Comparison of ENCODE assay signal across 2 cellular contexts in the genomic region with DNA sequence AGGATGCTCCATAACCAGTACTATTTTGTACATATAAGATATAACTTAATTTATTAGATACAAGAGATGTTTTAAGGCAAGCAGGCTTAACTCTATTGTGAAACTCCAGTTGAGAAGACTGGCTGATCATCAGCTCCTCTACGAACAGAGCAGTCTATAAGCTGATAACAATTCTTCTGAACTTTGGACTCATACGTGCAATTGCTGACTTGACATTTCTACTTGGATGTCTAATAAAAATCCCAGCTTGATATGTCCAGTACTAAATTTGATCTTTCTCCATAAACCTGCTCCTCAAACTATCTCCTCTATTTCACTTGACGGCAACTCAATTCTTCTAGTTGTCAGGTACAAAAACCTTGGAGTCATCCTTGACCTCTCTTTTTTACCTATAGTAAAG.
TF ChIP-seq lines count a peak whose summit lies in the region.

No MANE protein-coding gene starts in this region.

TF ChIP-seq in HepG2, 621 proteins besides CTCF, POLR2A, EP300 and RAD21 (continues in another document):
- TF ChIP-seq ZBTB25 (CRISPR knock-in tag; IDR thresholded peaks at IDR 0.05) = no peak
- no peak for TF ChIP-seq ZNF337 (CRISPR knock-in tag; IDR thresholded peaks at IDR 0.05; ENCODE audit: borderline replicate concordance, low read depth)
- no peak for TF ChIP-seq TFAP4 (IDR thresholded peaks at IDR 0.05; ENCODE audit: borderline replicate concordance, low read depth)
- no peak for TF ChIP-seq YEATS2 (CRISPR knock-in tag; IDR thresholded peaks at IDR 0.05; ENCODE audit: borderline replicate concordance)
- no peak for TF ChIP-seq TMF1 (CRISPR knock-in tag; IDR thresholded peaks at IDR 0.05; ENCODE audit: low read depth)
- no peak for TF ChIP-seq PCBP2 (optimal IDR thresholded peaks at IDR 0.05; ENCODE audit: low read depth, low read length, poor library complexity, severe bottlenecking)
- TF ChIP-seq MEF2D (CRISPR knock-in tag; IDR thresholded peaks at IDR 0.05) = no peak
- TF ChIP-seq, protein P1, sequence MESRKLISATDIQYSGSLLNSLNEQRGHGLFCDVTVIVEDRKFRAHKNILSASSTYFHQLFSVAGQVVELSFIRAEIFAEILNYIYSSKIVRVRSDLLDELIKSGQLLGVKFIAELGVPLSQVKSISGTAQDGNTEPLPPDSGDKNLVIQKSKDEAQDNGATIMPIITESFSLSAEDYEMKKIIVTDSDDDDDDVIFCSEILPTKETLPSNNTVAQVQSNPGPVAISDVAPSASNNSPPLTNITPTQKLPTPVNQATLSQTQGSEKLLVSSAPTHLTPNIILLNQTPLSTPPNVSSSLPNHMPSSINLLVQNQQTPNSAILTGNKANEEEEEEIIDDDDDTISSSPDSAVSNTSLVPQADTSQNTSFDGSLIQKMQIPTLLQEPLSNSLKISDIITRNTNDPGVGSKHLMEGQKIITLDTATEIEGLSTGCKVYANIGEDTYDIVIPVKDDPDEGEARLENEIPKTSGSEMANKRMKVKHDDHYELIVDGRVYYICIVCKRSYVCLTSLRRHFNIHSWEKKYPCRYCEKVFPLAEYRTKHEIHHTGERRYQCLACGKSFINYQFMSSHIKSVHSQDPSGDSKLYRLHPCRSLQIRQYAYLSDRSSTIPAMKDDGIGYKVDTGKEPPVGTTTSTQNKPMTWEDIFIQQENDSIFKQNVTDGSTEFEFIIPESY (CRISPR knock-in tag; IDR thresholded peaks at IDR 0.05) = no peak
- no peak for TF ChIP-seq ZNF235 (CRISPR knock-in tag; IDR thresholded peaks at IDR 0.05; ENCODE audit: borderline replicate concordance)
- TF ChIP-seq, protein P2, sequence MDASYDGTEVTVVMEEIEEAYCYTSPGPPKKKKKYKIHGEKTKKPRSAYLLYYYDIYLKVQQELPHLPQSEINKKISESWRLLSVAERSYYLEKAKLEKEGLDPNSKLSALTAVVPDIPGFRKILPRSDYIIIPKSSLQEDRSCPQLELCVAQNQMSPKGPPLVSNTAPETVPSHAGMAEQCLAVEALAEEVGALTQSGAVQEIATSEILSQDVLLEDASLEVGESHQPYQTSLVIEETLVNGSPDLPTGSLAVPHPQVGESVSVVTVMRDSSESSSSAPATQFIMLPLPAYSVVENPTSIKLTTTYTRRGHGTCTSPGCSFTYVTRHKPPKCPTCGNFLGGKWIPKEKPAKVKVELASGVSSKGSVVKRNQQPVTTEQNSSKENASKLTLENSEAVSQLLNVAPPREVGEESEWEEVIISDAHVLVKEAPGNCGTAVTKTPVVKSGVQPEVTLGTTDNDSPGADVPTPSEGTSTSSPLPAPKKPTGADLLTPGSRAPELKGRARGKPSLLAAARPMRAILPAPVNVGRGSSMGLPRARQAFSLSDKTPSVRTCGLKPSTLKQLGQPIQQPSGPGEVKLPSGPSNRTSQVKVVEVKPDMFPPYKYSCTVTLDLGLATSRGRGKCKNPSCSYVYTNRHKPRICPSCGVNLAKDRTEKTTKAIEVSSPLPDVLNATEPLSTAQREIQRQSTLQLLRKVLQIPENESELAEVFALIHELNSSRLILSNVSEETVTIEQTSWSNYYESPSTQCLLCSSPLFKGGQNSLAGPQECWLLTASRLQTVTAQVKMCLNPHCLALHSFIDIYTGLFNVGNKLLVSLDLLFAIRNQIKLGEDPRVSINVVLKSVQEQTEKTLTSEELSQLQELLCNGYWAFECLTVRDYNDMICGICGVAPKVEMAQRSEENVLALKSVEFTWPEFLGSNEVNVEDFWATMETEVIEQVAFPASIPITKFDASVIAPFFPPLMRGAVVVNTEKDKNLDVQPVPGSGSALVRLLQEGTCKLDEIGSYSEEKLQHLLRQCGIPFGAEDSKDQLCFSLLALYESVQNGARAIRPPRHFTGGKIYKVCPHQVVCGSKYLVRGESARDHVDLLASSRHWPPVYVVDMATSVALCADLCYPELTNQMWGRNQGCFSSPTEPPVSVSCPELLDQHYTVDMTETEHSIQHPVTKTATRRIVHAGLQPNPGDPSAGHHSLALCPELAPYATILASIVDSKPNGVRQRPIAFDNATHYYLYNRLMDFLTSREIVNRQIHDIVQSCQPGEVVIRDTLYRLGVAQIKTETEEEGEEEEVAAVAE (CRISPR knock-in tag; IDR thresholded peaks at IDR 0.05; ENCODE audit: borderline replicate concordance) = no peak
- no peak for TF ChIP-seq ZFP62 (CRISPR knock-in tag; IDR thresholded peaks at IDR 0.05)
- no peak for TF ChIP-seq ZNF550 (CRISPR knock-in tag; IDR thresholded peaks at IDR 0.05; ENCODE audit: borderline replicate concordance)
- no peak for TF ChIP-seq NKX3-1 (CRISPR knock-in tag; IDR thresholded peaks at IDR 0.05)
- TF ChIP-seq ZNF850 (CRISPR knock-in tag; conservative IDR thresholded peaks at IDR 0.05) = no peak
- TF ChIP-seq SRSF1 (optimal IDR thresholded peaks at IDR 0.05; ENCODE audit: low read depth, low read length) = no peak
- no peak for TF ChIP-seq ZBTB49 (CRISPR knock-in tag; IDR thresholded peaks at IDR 0.05; ENCODE audit: borderline replicate concordance)

TF ChIP-seq in WTC11, 78 proteins besides CTCF, POLR2A, EP300 and RAD21:
- TF ChIP-seq CBFB (CRISPR knock-in tag; IDR thresholded peaks at IDR 0.05; ENCODE audit: low read depth) (no peak), ZNF121 (CRISPR knock-in tag; IDR thresholded peaks at IDR 0.05) (no peak), NFATC4 (CRISPR knock-in tag; IDR thresholded peaks at IDR 0.05) (no peak), ESRRA (CRISPR knock-in tag; IDR thresholded peaks at IDR 0.05; ENCODE audit: borderline replicate concordance) (no peak), ZNF671 (CRISPR knock-in tag; IDR thresholded peaks at IDR 0.05) (no peak)
- TF ChIP-seq, protein P3, sequence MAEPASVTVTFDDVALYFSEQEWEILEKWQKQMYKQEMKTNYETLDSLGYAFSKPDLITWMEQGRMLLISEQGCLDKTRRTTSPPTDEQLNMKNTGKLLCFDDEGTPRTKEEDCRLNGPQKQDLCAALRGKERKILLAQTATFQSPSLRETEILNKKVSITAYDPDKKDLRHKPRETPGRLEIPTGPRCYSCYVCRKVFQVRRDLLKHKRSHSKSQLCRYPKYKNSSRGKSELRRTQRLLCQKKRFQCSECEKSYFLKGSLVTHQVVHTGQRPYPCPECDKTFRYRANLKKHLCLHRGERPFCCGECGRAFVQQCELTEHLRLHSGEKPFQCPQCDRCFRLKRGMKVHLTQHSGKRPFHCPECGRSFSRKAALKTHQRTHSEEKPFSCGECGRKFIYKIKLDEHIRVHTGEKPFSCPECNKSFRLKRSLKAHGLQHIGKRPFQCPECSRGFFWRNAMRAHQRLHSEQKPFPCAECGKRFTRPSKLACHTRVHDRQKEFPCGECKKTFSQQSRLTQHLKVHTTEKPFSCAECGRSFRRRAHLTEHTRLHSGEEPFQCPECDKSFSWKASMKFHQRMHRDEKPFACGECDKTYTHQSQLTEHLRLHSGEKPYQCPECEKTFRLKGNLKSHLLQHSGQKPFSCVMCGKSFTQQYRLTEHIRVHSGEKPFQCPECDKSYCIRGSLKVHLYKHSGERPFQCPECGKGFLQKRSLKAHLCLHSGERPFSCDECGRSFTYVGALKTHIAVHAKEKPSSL (CRISPR knock-in tag; conservative IDR thresholded peaks at IDR 0.05) = no peak
